Comparison of ENCODE assay signal across 8 cellular contexts in the genomic region with DNA sequence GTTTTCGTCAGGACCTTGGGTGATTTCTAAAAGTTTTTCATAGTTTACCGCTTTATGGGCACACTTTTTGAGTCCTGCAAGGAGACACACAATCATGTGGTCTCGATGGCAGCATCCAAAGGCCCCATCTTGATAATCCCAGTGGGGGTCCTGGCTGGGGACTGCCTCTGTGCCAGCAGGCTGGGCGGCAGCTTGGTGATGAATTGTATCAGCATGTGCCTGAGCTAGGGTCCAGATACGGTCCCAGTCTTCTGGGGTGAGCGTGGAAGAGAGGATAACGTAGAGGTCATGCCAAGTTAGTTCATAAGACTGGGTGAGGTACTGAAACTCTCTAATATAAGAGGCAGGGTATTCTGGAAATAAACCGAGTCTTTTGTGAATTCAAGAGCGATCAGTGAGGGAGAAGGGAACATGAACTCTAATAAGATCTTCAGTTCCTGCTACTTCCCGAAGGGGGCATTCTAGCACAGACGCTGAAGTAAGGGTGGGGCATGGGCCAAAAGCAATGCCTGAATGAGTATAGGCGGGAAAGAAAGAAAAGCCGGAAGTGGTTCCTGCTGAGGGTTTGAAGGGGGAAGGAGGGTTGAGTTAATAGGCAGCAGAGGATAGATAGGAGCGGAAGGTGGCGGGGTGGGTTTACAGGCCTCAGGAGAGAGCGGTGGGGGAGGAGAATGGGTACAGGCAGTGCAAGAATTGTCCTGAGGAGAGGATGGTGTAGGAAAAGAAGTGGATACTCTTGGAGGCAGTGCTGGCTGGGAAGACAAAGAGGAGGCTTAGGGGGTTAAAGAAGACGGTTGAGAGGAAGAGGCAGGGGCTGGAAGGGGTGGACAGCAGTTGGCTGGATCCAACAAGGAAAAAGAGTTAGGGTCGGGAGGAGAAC. TPM values are rescaled to one million over a fixed set of nuclear protein-coding genes. Genes with fewer than 3 reads are reported as not detected.
DNase-seq lines count a peak whose midpoint lies in the region; ATAC-seq and TF ChIP-seq lines count a peak whose summit lies in the region.

No MANE protein-coding gene starts in this region.

- no peak overlapping the region for H3K23ac ChIP-seq in IMR-90 (ENCODE audit: low read depth, low read length)

- peak; percentile 96 for ATAC-seq in IMR-90 (ENCODE audit: low read depth)
- no peak for ATAC-seq in GM21619 (IDR thresholded peaks at IDR 0.05; ENCODE audit: unreplicated experiment)

- TF ChIP-seq CTCF in GM13976 (IDR thresholded peaks at IDR 0.05; ENCODE audit: borderline replicate concordance, control extremely low read depth, extremely low read depth, insufficient read depth, missing control alignments) (peak; percentile 54), IMR-90 (conservative IDR thresholded peaks at IDR 0.05; ENCODE audit: low read depth, low read length) (peak; percentile 93), OCI-LY3 (IDR thresholded peaks at IDR 0.05; ENCODE audit: low read depth, low read length) (peak; percentile 69), epithelial cell of proximal tubule (conservative IDR thresholded peaks at IDR 0.05; ENCODE audit: low read depth, low read length) (peak; percentile 91)

- no peaks in the 10 kb centered on the region for H3K36me3 ChIP-seq in IMR-90 (ENCODE audit: control insufficient read depth, insufficient read depth, low read length)
- H3K36me3 ChIP-seq in OCI-LY3 (replicated peaks; ENCODE audit: low read depth, low read length), result no peaks in the 10 kb centered on the region
- peaks cover 3% of the 10 kb centered on the region for H3K36me3 ChIP-seq in mucosa of stomach (ENCODE audit: control insufficient read depth, insufficient read depth, low read length)

- peak overlapping the region; percentile 55; the same call in 1 of the 2 replicates for H2BK20ac ChIP-seq in IMR-90 (ENCODE audit: low read depth, low read length)

- H2BK120ac ChIP-seq in IMR-90 (ENCODE audit: low read depth, low read length), result peak overlapping the region; percentile 73

- no peaks in the 10 kb centered on the region for H3K79me2 ChIP-seq in OCI-LY3 (ENCODE audit: low read length)

- BruUV-seq in IMR-90 (replicated peaks; lab: Mats Ljungman, UMichigan), result no TSS peak

- H4K20me1 ChIP-seq in IMR-90 (ENCODE audit: insufficient read depth, low read length) (no peaks in the 10 kb centered on the region), OCI-LY3 (ENCODE audit: insufficient read depth, low read length) (no peaks in the 10 kb centered on the region)

- in situ Hi-C loops in GM13976 (cut with MboI; ENCODE audit: low sequenced_read_pairs, unreplicated experiment) (loop anchor here (10.0 kb wide), 1 partner anchor 721 kb away; no protein-coding TSS in a partner anchor), IMR-90 (cut with MboI; ENCODE audit: low sequenced_read_pairs) (no loop called here)

- H3K9me3 ChIP-seq in IMR-90 (ENCODE audit: control insufficient read depth, insufficient read depth, low read length), result no peaks in the 10 kb centered on the region
- H3K9me3 ChIP-seq in OCI-LY3 (ENCODE audit: insufficient read depth, low read length), result no peaks in the 10 kb centered on the region
- no peaks in the 10 kb centered on the region for H3K9me3 ChIP-seq in mucosa of stomach (ENCODE audit: control insufficient read depth, low read length)

- peak overlapping the region; percentile 87 for H4K5ac ChIP-seq in IMR-90 (ENCODE audit: low read depth, low read length)

- peaks cover 3% of the 10 kb centered on the region for H3K4me1 ChIP-seq in IMR-90 (ENCODE audit: control insufficient read depth, insufficient read depth, low read length)
- peaks cover 12% of the 10 kb centered on the region for H3K4me1 ChIP-seq in OCI-LY3 (ENCODE audit: low read length)
- H3K4me1 ChIP-seq in mucosa of stomach (ENCODE audit: control insufficient read depth, insufficient read depth, low read length), result peaks cover 7% of the 10 kb centered on the region

- peak overlapping the region; percentile 61 for H3K9ac ChIP-seq in IMR-90 (ENCODE audit: low read depth, low read length)
- H3K9ac ChIP-seq in OCI-LY3 (ENCODE audit: low read length), result peak overlapping the region; percentile 79
- peak overlapping the region; percentile 30 for H3K9ac ChIP-seq in mucosa of stomach (ENCODE audit: low read length)

- H3K4ac ChIP-seq in IMR-90 (ENCODE audit: low read depth, low read length), result peak overlapping the region; percentile 75

- POLR2A ChIA-PET in IMR-90 (lab: Charles Lee; ENCODE audit: unreplicated experiment), result no interaction called here

- H2BK5ac ChIP-seq in IMR-90 (ENCODE audit: low read depth, low read length, poor library complexity, severe bottlenecking), result peak overlapping the region; percentile 17

- peak overlapping the region; percentile 66 for H3K27ac ChIP-seq in IMR-90 (ENCODE audit: insufficient read depth, low read length)
- H3K27ac ChIP-seq in OCI-LY3 (ENCODE audit: low read length), result peak overlapping the region; percentile 51

- H3K4me3 ChIP-seq in IMR-90 (ENCODE audit: insufficient read depth, low read depth, low read length) (no peak overlapping the region), OCI-LY3 (ENCODE audit: low read length) (peak overlapping the region; percentile 74), epithelial cell of proximal tubule (ENCODE audit: low read depth, low read length) (no peak overlapping the region), mucosa of stomach (ENCODE audit: low read length) (no peak overlapping the region)

- peak overlapping the region; percentile 28 for H3K18ac ChIP-seq in IMR-90 (ENCODE audit: low read depth, low read length)

- H2AK9ac ChIP-seq in IMR-90 (replicated peaks; ENCODE audit: low read depth, low read length, poor library complexity), result peak overlapping the region; percentile 95

- H3K56ac ChIP-seq in IMR-90 (ENCODE audit: extremely low read depth, insufficient read depth, low read length), result 0 out of 2 replicates have a peak overlapping the region, but pooled peaks have one; percentile 17

- no peaks in the 10 kb centered on the region for H3K79me1 ChIP-seq in IMR-90 (ENCODE audit: low read depth in 1 of 2, low read length in 2 of 2)

- DNase-seq in GM13976 (ENCODE audit: low spot score) (peak; percentile 89), IMR-90 (peak; percentile 86), epithelial cell of proximal tubule (ENCODE audit: low read depth) (peak; percentile 35)
- DNase-seq in activated CD8-positive, alpha-beta memory T cell treated with anti-CD3 and anti-CD28 coated beads, Interleukin-2, amount 50 U/mL, for 48 hours, result peak; percentile 78
- DNase-seq in stimulated activated CD8-positive, alpha-beta memory T cell treated with anti-CD3 and anti-CD28 coated beads, Interleukin-4, amount 100 ng/mL, for 4 hours (ENCODE audit: low read depth in 2 of 2, low spot score in 1 of 2), result peak; percentile 26 to 27

- H4K8ac ChIP-seq in IMR-90 (ENCODE audit: low read depth in 2 of 2, low read length in 2 of 2), result peak overlapping the region; percentile 89 to 98

- H4K91ac ChIP-seq in IMR-90 (ENCODE audit: insufficient read depth, low read depth, low read length), result peak overlapping the region; percentile 78

- H3K27me3 ChIP-seq in IMR-90 (ENCODE audit: control insufficient read depth, insufficient read depth, low read length) (no peaks in the 10 kb centered on the region), OCI-LY3 (ENCODE audit: low read depth, low read length) (no peaks in the 10 kb centered on the region), mucosa of stomach (ENCODE audit: control insufficient read depth, insufficient read depth, low read length) (no peaks in the 10 kb centered on the region)

- dilution Hi-C loops in IMR-90 (cut with HindIII; ENCODE audit: low sequenced_read_pairs, unreplicated experiment), result no loop called here

- peak overlapping the region; percentile 81 for H2BK15ac ChIP-seq in IMR-90 (ENCODE audit: low read depth, low read length)

- WGBS in IMR-90 (ENCODE audit: extremely low coverage in 2 of 2, insufficient read length in 1 of 2), 2 experiments, result 23% methylated on average over 9 of the region's 18 CpGs; no CpG with 5 or more reads in 1 of the 2 experiments

- CTCF ChIA-PET in IMR-90 (lab: Yijun Ruan, JAX), result no interaction called here

- no peak for TF ChIP-seq POLR2A in IMR-90 (IDR thresholded peaks at IDR 0.05; ENCODE audit: low read depth, low read length)

- peak overlapping the region; percentile 89 for H2AK5ac ChIP-seq in IMR-90 (ENCODE audit: low read depth, low read length)

- peak; percentile 94 for TF ChIP-seq RAD21 in IMR-90 (IDR thresholded peaks at IDR 0.05; ENCODE audit: low read length)

- H2AFZ ChIP-seq in IMR-90 (replicated peaks; ENCODE audit: low read length, poor library complexity), result peak overlapping the region; percentile 94
- H2AFZ ChIP-seq in OCI-LY3 (ENCODE audit: low read depth, low read length), result peak overlapping the region; percentile 74

- peak overlapping the region; percentile 59 for H3K14ac ChIP-seq in IMR-90 (replicated peaks; ENCODE audit: low read depth, low read length)

- no peaks in the 10 kb centered on the region for H3K9me1 ChIP-seq in IMR-90 (ENCODE audit: insufficient read depth, low read length)

- intact Hi-C loops in IMR-90 (cut with micrococcal nuclease), result no loop called here

- H3K4me2 ChIP-seq in IMR-90 (ENCODE audit: low read depth, low read length) (peak overlapping the region; percentile 19; the same call in 1 of the 2 replicates), OCI-LY3 (ENCODE audit: low read length) (peak overlapping the region; percentile 85)

TF ChIP-seq in IMR-90, 13 proteins besides CTCF, POLR2A, EP300 and RAD21 (continues in another document):
- TF ChIP-seq FOS (IDR thresholded peaks at IDR 0.05; ENCODE audit: low read depth, low read length), result no peak

RNA-seq across cellular contexts. Expression of a gene that starts 1.6 kb away (rescaled TPM):
- under 0.01 TPM in 1 of 2 replicates, not detected in the other for total RNA-seq in IMR-90 (2012; rRNA removed)
- not detected in 2 replicates for polyA plus RNA-seq in IMR-90 (2012; rRNA removed)
- polyA plus RNA-seq in IMR-90 (2012; cell fraction: cytosol; rRNA removed), result not detected in 2 replicates
- 0.06 TPM in 1 of 2 replicates, not detected in the other for polyA plus RNA-seq in IMR-90 (2012; cell fraction: nucleus; rRNA removed; ENCODE audit: low replicate concordance)
- not detected in 2 replicates for total RNA-seq in epithelial cell of proximal tubule

RNA-seq across cellular contexts. Expression of a gene that starts 30.7 kb away (rescaled TPM):
- total RNA-seq in IMR-90 (2012; rRNA removed) (55.6 and 62.5 TPM in 2 replicates), epithelial cell of proximal tubule (27.1 and 46.3 TPM in 2 replicates)
- 38.5 and 44.1 TPM in 2 replicates for polyA plus RNA-seq in IMR-90 (2012; rRNA removed)
- 23.1 and 23.3 TPM in 2 replicates for polyA plus RNA-seq in IMR-90 (2012; cell fraction: cytosol; rRNA removed)
- polyA plus RNA-seq in IMR-90 (2012; cell fraction: nucleus; rRNA removed; ENCODE audit: low replicate concordance), result 16.8 and 24.6 TPM in 2 replicates

RNA-seq across cellular contexts. Expression of a gene that starts 44.5 kb away (rescaled TPM):
- total RNA-seq in IMR-90 (2012; rRNA removed) (8.6 and 11.3 TPM in 2 replicates), epithelial cell of proximal tubule (6.1 and 11.8 TPM in 2 replicates)
- 20.2 and 20.8 TPM in 2 replicates for polyA plus RNA-seq in IMR-90 (2012; rRNA removed)
- 15.7 and 21.6 TPM in 2 replicates for polyA plus RNA-seq in IMR-90 (2012; cell fraction: cytosol; rRNA removed)
- 19.5 and 32.3 TPM in 2 replicates for polyA plus RNA-seq in IMR-90 (2012; cell fraction: nucleus; rRNA removed; ENCODE audit: low replicate concordance)

RNA-seq across cellular contexts. Expression of a gene that starts 50.6 kb away (rescaled TPM):
- total RNA-seq in IMR-90 (2012; rRNA removed), result 35.0 and 48.3 TPM in 2 replicates
- 51.5 and 61.0 TPM in 2 replicates for polyA plus RNA-seq in IMR-90 (2012; rRNA removed)
- 12.0 and 47.8 TPM in 2 replicates for polyA plus RNA-seq in IMR-90 (2012; cell fraction: cytosol; rRNA removed)
- 46.2 and 70.3 TPM in 2 replicates for polyA plus RNA-seq in IMR-90 (2012; cell fraction: nucleus; rRNA removed; ENCODE audit: low replicate concordance)
- total RNA-seq in epithelial cell of proximal tubule, result 17.5 and 20.3 TPM in 2 replicates

Comparison
In these comparisons a context has a peak if more than half of its experiments do, and no peak if none do; other contexts are left out.
1. DNase-seq: peak in every context shown above with its lines; median percentile 89 in GM13976; 86 in IMR-90; 78 in activated CD8-positive, alpha-beta memory T cell treated with anti-CD3 and anti-CD28 coated beads, Interleukin-2, amount 50 U/mL, for 48 hours; 35 in epithelial cell of proximal tubule; 26 in stimulated activated CD8-positive, alpha-beta memory T cell treated with anti-CD3 and anti-CD28 coated beads, Interleukin-4, amount 100 ng/mL, for 4 hours.